In genomic region chr3:132803889-132804288, GRCh38 we compare ENCODE assay signal across 17 cellular contexts.
DNase-seq lines count a peak whose midpoint lies in the region; ATAC-seq and TF ChIP-seq lines count a peak whose summit lies in the region.
"Had no signal": no experiment of that assay in that cellular context is flagged by ENCODE, and none has a peak within 500 bp of the region (broad histone marks: within the 10 kb centered on the region; RNA-seq: fewer than 3 reads in every experiment).

No MANE protein-coding gene starts in this region.

- no peaks in the 10 kb centered on the region for H4K20me1 ChIP-seq in OCI-LY3 (ENCODE audit: insufficient read depth, low read length)

- H3K9me3 ChIP-seq in OCI-LY3 (ENCODE audit: insufficient read depth, low read length) (no peaks in the 10 kb centered on the region), upper lobe of right lung (no peaks in the 10 kb centered on the region), vagina (no peaks in the 10 kb centered on the region)
- H3K9me3 ChIP-seq: colonic mucosa, HAP-1 had no signal

- DNase-seq in NCI-H82 (lab: John Stamatoyannopoulos, UW): peak; percentile 40
- no peak for DNase-seq in NCI-H82 treated with DMSO at 0.1 percent for 48 hours (lab: John Stamatoyannopoulos, UW; ENCODE audit: unreplicated experiment)
- DNase-seq in fibroblast of villous mesenchyme (ENCODE audit: low read depth): no peak
- DNase-seq in upper lobe of right lung: no peak
- DNase-seq in vagina (ENCODE audit: extremely low spot score in 2 of 2): no peak
- no peak for DNase-seq in OCI-M2 (lab: John Stamatoyannopoulos, UW; ENCODE audit: unreplicated experiment)
- DNase-seq: activated naive CD4-positive, alpha-beta T cell treated with Interleukin-2 at 50 U/mL for 16 hours; colonic mucosa; GDM1; left ventricle myocardium superior; NCI-H510A; occipital lobe; stimulated activated CD4-positive, alpha-beta T cell treated with anti-CD3 and anti-CD28 coated beads, Interleukin-4, amount 100 ng/mL, for 1 hour; T-helper 17 cell had no signal

- H2AFZ ChIP-seq in OCI-LY3 (ENCODE audit: low read depth, low read length): no peak overlapping the region

- H3K79me2 ChIP-seq in OCI-LY3 (ENCODE audit: low read length): no peaks in the 10 kb centered on the region

- H3K4me3 ChIP-seq in OCI-LY3 (ENCODE audit: low read length) (no peak overlapping the region), fibroblast of villous mesenchyme (ENCODE audit: low read depth, low read length) (no peak overlapping the region), upper lobe of right lung (no peak overlapping the region), vagina (no peak overlapping the region)
- H3K4me3 ChIP-seq: colonic mucosa, HAP-1 had no signal

- no peak overlapping the region for H3K27ac ChIP-seq in OCI-LY3 (ENCODE audit: low read length)
- no peak overlapping the region for H3K27ac ChIP-seq in upper lobe of right lung
- no peak overlapping the region for H3K27ac ChIP-seq in vagina
- H3K27ac ChIP-seq: colonic mucosa had no signal

- H3K36me3 ChIP-seq in OCI-LY3 (replicated peaks; ENCODE audit: low read depth, low read length) (no peaks in the 10 kb centered on the region), upper lobe of right lung (no peaks in the 10 kb centered on the region), vagina (no peaks in the 10 kb centered on the region)
- H3K36me3 ChIP-seq: colonic mucosa, HAP-1 had no signal

- TF ChIP-seq CTCF in OCI-LY3 (IDR thresholded peaks at IDR 0.05; ENCODE audit: low read depth, low read length): peak; percentile 21; the same call in 1 of the 2 replicates
- TF ChIP-seq CTCF in fibroblast of villous mesenchyme (IDR thresholded peaks at IDR 0.05; ENCODE audit: insufficient read depth, low read depth, low read length): peak; percentile 16
- no peak for TF ChIP-seq CTCF in upper lobe of right lung (IDR thresholded peaks at IDR 0.05)
- TF ChIP-seq CTCF in vagina (IDR thresholded peaks at IDR 0.05): no peak

- ATAC-seq in upper lobe of right lung (peak; percentile 26), GM18520 (IDR thresholded peaks at IDR 0.05; ENCODE audit: unreplicated experiment) (no peak)
- ATAC-seq: left ventricle myocardium superior, T-helper 17 cell had no signal

- no peak overlapping the region for H3K9ac ChIP-seq in OCI-LY3 (ENCODE audit: low read length)

- H3K4me2 ChIP-seq in OCI-LY3 (ENCODE audit: low read length): no peak overlapping the region

- H3K4me1 ChIP-seq in OCI-LY3 (ENCODE audit: low read length) (no peaks in the 10 kb centered on the region), upper lobe of right lung (peaks cover 16% of the 10 kb centered on the region), vagina (no peaks in the 10 kb centered on the region)
- H3K4me1 ChIP-seq: colonic mucosa, HAP-1 had no signal

- TF ChIP-seq POLR2A in vagina (IDR thresholded peaks at IDR 0.05): no peak

- H3K27me3 ChIP-seq in OCI-LY3 (ENCODE audit: low read depth, low read length) (no peaks in the 10 kb centered on the region), upper lobe of right lung (no peaks in the 10 kb centered on the region), vagina (no peaks in the 10 kb centered on the region)
- H3K27me3 ChIP-seq: colonic mucosa had no signal

- intact Hi-C loops in upper lobe of right lung (cut with DNase I) (no loop called here), vagina (cut with DNase I) (no loop called here)

Comparison
In these comparisons a context has a peak if more than half of its experiments do, and no peak if none do; other contexts are left out.
1. CTCF ChIP-seq: peak in OCI-LY3 (single experiment) and fibroblast of villous mesenchyme (single experiment); none in upper lobe of right lung (single experiment) and vagina (0 of 3).